Comparison of ENCODE assay signal across 16 cellular contexts in genomic region chr2:155599834-155600233, GRCh38.
DNase-seq lines count a peak whose midpoint lies in the region; ATAC-seq and TF ChIP-seq lines count a peak whose summit lies in the region.
"Had no signal": no experiment of that assay in that cellular context is flagged by ENCODE, and none has a peak within 500 bp of the region (broad histone marks: within the 10 kb centered on the region; RNA-seq: fewer than 3 reads in every experiment).

No MANE protein-coding gene starts in this region.

- H3K4me1 Mint-ChIP-seq in type B pancreatic cell (ENCODE audit: unreplicated experiment), result no peaks in the 10 kb centered on the region
- H3K4me1 Mint-ChIP-seq: GM23338 had no signal

- H3K27me3 ChIP-seq in RWPE2 (ENCODE audit: insufficient read depth, poor library complexity, severe bottlenecking), result no peaks in the 10 kb centered on the region
- H3K27me3 ChIP-seq in gastroesophageal sphincter, result no peaks in the 10 kb centered on the region
- H3K27me3 ChIP-seq in upper lobe of right lung, result no peaks in the 10 kb centered on the region
- H3K27me3 ChIP-seq in adrenal gland, result no peaks in the 10 kb centered on the region
- H3K27me3 ChIP-seq in ascending aorta, result no peaks in the 10 kb centered on the region
- H3K27me3 ChIP-seq: BE2C had no signal

- H3K27ac ChIP-seq in RWPE2 (ENCODE audit: poor library complexity, severe bottlenecking) (no peak overlapping the region), gastroesophageal sphincter (no peak overlapping the region), upper lobe of right lung (no peak overlapping the region), adrenal gland (no peak overlapping the region), ascending aorta (no peak overlapping the region)

- H3K9me3 ChIP-seq in RWPE2 (ENCODE audit: severe bottlenecking) (no peaks in the 10 kb centered on the region), gastroesophageal sphincter (peaks cover 0 to 12% (median 0%) of the 10 kb centered on the region in 3 donors), upper lobe of right lung (no peaks in the 10 kb centered on the region), adrenal gland (replicated peaks in 1 of 3) (no peaks in the 10 kb centered on the region), ascending aorta (peaks cover 0 to 11% of the 10 kb centered on the region in 2 donors)
- H3K9me3 ChIP-seq: BE2C had no signal

- no peak overlapping the region for H3K27ac Mint-ChIP-seq in type B pancreatic cell
- H3K27ac Mint-ChIP-seq: CD4-positive, alpha-beta T cell; GM23338 had no signal

- peaks cover 11% of the 10 kb centered on the region for H3K9me3 Mint-ChIP-seq in type B pancreatic cell

- 100% methylated on average over 1 of the region's 5 CpGs; no CpG with 5 or more reads in 1 of the 2 donors for WGBS in gastroesophageal sphincter (ENCODE audit: low coverage in 1 of 2), 2 donors
- 92 to 100% (median 95%) methylated on average over 1 to 5 of the region's 5 CpGs for WGBS in adrenal gland, 4 donors

- H3K36me3 Mint-ChIP-seq in type B pancreatic cell, result no peaks in the 10 kb centered on the region

- DNase-seq in RWPE2 (ENCODE audit: low spot score) (peak; percentile 27), posterior vena cava (ENCODE audit: low spot score) (peak; percentile 60), upper lobe of right lung (no peak), type B pancreatic cell (ENCODE audit: extremely low spot score, unreplicated experiment) (no peak), adrenal gland (no peak), ascending aorta (ENCODE audit: low spot score in 2 of 2) (no peak)
- DNase-seq: ACHN; BE2C; C1 segment of cervical spinal cord; CD4-positive, alpha-beta T cell; DMS153; DMS79; GF-D8; HCEC 1CT had no signal

- no peaks in the 10 kb centered on the region for H3K27me3 Mint-ChIP-seq in type B pancreatic cell
- H3K27me3 Mint-ChIP-seq: CD4-positive, alpha-beta T cell had no signal

- ATAC-seq in RWPE2 (ENCODE audit: low read depth) (no peak), gastroesophageal sphincter (peak; percentile 16), upper lobe of right lung (peak; percentile 17)
- ATAC-seq: GM23338 had no signal

- TF ChIP-seq POLR2A in gastroesophageal sphincter (IDR thresholded peaks at IDR 0.05) (no peak), adrenal gland (IDR thresholded peaks at IDR 0.05) (no peak)

- TF ChIP-seq EP300 in gastroesophageal sphincter (IDR thresholded peaks at IDR 0.05), result no peak

- H3K36me3 ChIP-seq in RWPE2 (ENCODE audit: low read depth) (no peaks in the 10 kb centered on the region), gastroesophageal sphincter (no peaks in the 10 kb centered on the region), upper lobe of right lung (no peaks in the 10 kb centered on the region), adrenal gland (replicated peaks in 1 of 2) (no peaks in the 10 kb centered on the region), ascending aorta (no peaks in the 10 kb centered on the region)
- H3K36me3 ChIP-seq: BE2C had no signal

- no peaks in the 10 kb centered on the region for H3K4me1 ChIP-seq in RWPE2 (ENCODE audit: insufficient read depth, poor library complexity, severe bottlenecking)
- no peaks in the 10 kb centered on the region for H3K4me1 ChIP-seq in gastroesophageal sphincter
- no peaks in the 10 kb centered on the region for H3K4me1 ChIP-seq in upper lobe of right lung
- H3K4me1 ChIP-seq in adrenal gland (replicated peaks in 1 of 2), result no peaks in the 10 kb centered on the region
- no peaks in the 10 kb centered on the region for H3K4me1 ChIP-seq in ascending aorta
- H3K4me1 ChIP-seq: BE2C had no signal

- intact Hi-C loops in posterior vena cava (cut with DNase I), result no loop called here
- intact Hi-C loops in upper lobe of right lung (cut with DNase I), result no loop called here
- intact Hi-C loops in adrenal gland (cut with DNase I), result no loop called here
- intact Hi-C loops in ascending aorta (cut with DNase I), result no loop called here

- TF ChIP-seq CTCF in RWPE2 (IDR thresholded peaks at IDR 0.05; ENCODE audit: poor library complexity, severe bottlenecking), result no peak
- no peak for TF ChIP-seq CTCF in gastroesophageal sphincter (IDR thresholded peaks at IDR 0.05)
- no peak for TF ChIP-seq CTCF in upper lobe of right lung (IDR thresholded peaks at IDR 0.05)
- no peak for TF ChIP-seq CTCF in type B pancreatic cell (conservative IDR thresholded peaks at IDR 0.05)
- TF ChIP-seq CTCF in adrenal gland (IDR thresholded peaks at IDR 0.05), result no peak
- TF ChIP-seq CTCF in ascending aorta (IDR thresholded peaks at IDR 0.05), result no peak

- no peak overlapping the region for H3K4me3 ChIP-seq in RWPE2 (ENCODE audit: severe bottlenecking)
- no peak overlapping the region for H3K4me3 ChIP-seq in gastroesophageal sphincter
- no peak overlapping the region for H3K4me3 ChIP-seq in upper lobe of right lung
- H3K4me3 ChIP-seq in adrenal gland, result no peak overlapping the region
- no peak overlapping the region for H3K4me3 ChIP-seq in ascending aorta
- H3K4me3 ChIP-seq: GM23338 had no signal

- H3K4me3 Mint-ChIP-seq in type B pancreatic cell, result no peak overlapping the region
- H3K4me3 Mint-ChIP-seq: CD4-positive, alpha-beta T cell; GM23338 had no signal

Comparison
In these comparisons a context has a peak if more than half of its experiments do, and no peak if none do; other contexts are left out.
1. DNase-seq: peak in RWPE2 (single experiment) and posterior vena cava (single experiment); none in upper lobe of right lung (single experiment), type B pancreatic cell (single experiment), adrenal gland (0 of 7) and ascending aorta (0 of 2).